In the genomic region with DNA sequence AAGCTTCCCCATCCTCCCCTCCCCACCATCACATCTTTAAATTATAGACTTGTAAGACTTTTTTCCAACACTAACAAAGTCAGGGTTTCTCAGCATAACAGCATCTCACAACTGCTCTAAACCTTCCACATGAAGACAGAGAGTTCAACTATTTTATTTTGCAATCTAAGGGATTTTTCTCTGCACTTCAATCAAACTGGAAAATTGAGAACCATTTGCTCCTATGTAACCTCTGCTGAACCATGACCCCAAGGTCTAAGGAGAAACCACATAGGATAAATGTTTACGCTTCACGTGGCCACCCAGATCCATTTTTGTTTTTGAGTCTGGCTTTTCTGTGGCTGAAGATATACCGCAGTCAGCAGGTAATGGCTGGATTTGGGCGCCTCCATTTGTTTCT, we compare ENCODE assay signal across 1 cellular context.
TF ChIP-seq lines count a peak whose summit lies in the region.

No MANE protein-coding gene starts in this region.

TF ChIP-seq in HepG2, 621 proteins besides CTCF, POLR2A, EP300 and RAD21 (continued from another document):
- TF ChIP-seq, protein P1, sequence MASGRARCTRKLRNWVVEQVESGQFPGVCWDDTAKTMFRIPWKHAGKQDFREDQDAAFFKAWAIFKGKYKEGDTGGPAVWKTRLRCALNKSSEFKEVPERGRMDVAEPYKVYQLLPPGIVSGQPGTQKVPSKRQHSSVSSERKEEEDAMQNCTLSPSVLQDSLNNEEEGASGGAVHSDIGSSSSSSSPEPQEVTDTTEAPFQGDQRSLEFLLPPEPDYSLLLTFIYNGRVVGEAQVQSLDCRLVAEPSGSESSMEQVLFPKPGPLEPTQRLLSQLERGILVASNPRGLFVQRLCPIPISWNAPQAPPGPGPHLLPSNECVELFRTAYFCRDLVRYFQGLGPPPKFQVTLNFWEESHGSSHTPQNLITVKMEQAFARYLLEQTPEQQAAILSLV (CRISPR knock-in tag; IDR thresholded peaks at IDR 0.05; ENCODE audit: borderline replicate concordance), result no peak
- no peak for TF ChIP-seq POLR2G (IDR thresholded peaks at IDR 0.05; ENCODE audit: low read depth, low read length)
- no peak for TF ChIP-seq PAWR (CRISPR knock-in tag; IDR thresholded peaks at IDR 0.05; ENCODE audit: borderline replicate concordance)
